8 cellular contexts compared by ENCODE assay signal in genomic region chr6:34887753-34888440, GRCh38. TPM values are rescaled to one million over a fixed set of nuclear protein-coding genes. Genes with fewer than 3 reads are reported as not detected.
DNase-seq lines count a peak whose midpoint lies in the region; ATAC-seq and TF ChIP-seq lines count a peak whose summit lies in the region.

TAF11 (minus strand) TSS chr6:34888042; CDS start chr6:34887957, 85 bp downstream.

- TF ChIP-seq POLR2A in gastroesophageal sphincter (IDR thresholded peaks at IDR 0.05): peak; percentile 74 to 80

- WGBS in gastroesophageal sphincter (ENCODE audit: low coverage in 1 of 2), 2 donors: 0% methylated on average over 18 to 28 of the region's 40 CpGs

- H3K9me3 ChIP-seq in gastroesophageal sphincter: no peaks in the 10 kb centered on the region
- H3K9me3 ChIP-seq in neutrophil: no peaks in the 10 kb centered on the region

- no peak for TF ChIP-seq CTCF in gastroesophageal sphincter (IDR thresholded peaks at IDR 0.05)
- TF ChIP-seq CTCF in neutrophil (IDR thresholded peaks at IDR 0.05): no peak
- no peak for TF ChIP-seq CTCF in subcutaneous adipose tissue (IDR thresholded peaks at IDR 0.05; ENCODE audit: low read depth)

- DNase-seq in GM03348 (ENCODE audit: low spot score) (peak; percentile 93), NCI-H1092 treated with DMSO at 0.1 percent for 48 hours (lab: John Stamatoyannopoulos, UW) (peak; percentile 82)
- DNase-seq in activated naive CD4-positive, alpha-beta T cell treated with anti-CD3 and anti-CD28 coated beads, Interleukin-2, amount 50 U/mL, for 16 hours: peak; percentile 89

- TF ChIP-seq EP300 in gastroesophageal sphincter (IDR thresholded peaks at IDR 0.05): no peak

- H3K4me3 ChIP-seq in gastroesophageal sphincter: peak within 1 kb of the TSS; percentile 94 to 99
- peak within 1 kb of the TSS; percentile 75 to 97 for H3K4me3 ChIP-seq in neutrophil (ENCODE audit: low read depth in 1 of 2, low read length in 1 of 2)

- ATAC-seq in HG02588 (IDR thresholded peaks at IDR 0.05; ENCODE audit: unreplicated experiment) (peak; percentile 73), SK-N-SH treated with all-trans-retinoic acid at 6 μM for 48 hours (peak; percentile 94), gastroesophageal sphincter (peak; percentile 94)

- H3K27me3 ChIP-seq in gastroesophageal sphincter (no peaks in the 10 kb centered on the region), neutrophil (no peaks in the 10 kb centered on the region)

- H3K4me1 ChIP-seq in gastroesophageal sphincter (peaks cover 8 to 46% (median 23%) of the 10 kb centered on the region in 3 donors), neutrophil (ENCODE audit: control insufficient read depth in 1 of 2, insufficient read depth in 1 of 2, low read depth in 1 of 2, low read length in 1 of 2) (peaks cover 42 to 52% of the 10 kb centered on the region in 2 experiments)

- H3K36me3 ChIP-seq in gastroesophageal sphincter (peaks cover 0 to 5% of the 10 kb centered on the region in 2 donors), neutrophil (no peaks in the 10 kb centered on the region)

- peak within 1 kb of the TSS; percentile 83 to 94 (median 90) for H3K27ac ChIP-seq in gastroesophageal sphincter
- peak within 1 kb of the TSS; percentile 88 for H3K27ac ChIP-seq in neutrophil

TF ChIP-seq in SK-N-SH treated with all-trans-retinoic acid at 6 μM for 48 hours, 23 proteins besides CTCF, POLR2A, EP300 and RAD21:
- TF ChIP-seq ZFP30 (CRISPR knock-in tag; IDR thresholded peaks at IDR 0.05) (no peak), ISL1 (CRISPR knock-in tag; IDR thresholded peaks at IDR 0.05) (no peak), ZC3H10 (CRISPR knock-in tag; IDR thresholded peaks at IDR 0.05) (no peak), ESRRG (CRISPR knock-in tag; IDR thresholded peaks at IDR 0.05) (no peak), ZNF70 (CRISPR knock-in tag; IDR thresholded peaks at IDR 0.05) (peak; percentile 27; the same call in 1 of the 2 replicates), PATZ1 (CRISPR knock-in tag; IDR thresholded peaks at IDR 0.05; ENCODE audit: borderline replicate concordance) (no peak)

RNA-seq across cellular contexts. Expression of gene TAF11, which starts in this region (rescaled TPM):
- total RNA-seq in gastroesophageal sphincter (10 to 100 TPM; 20.9 to 25.6 (median 23.2) TPM), subcutaneous adipose tissue (10 to 100 TPM; 12.2 to 18.5 (median 18.2) TPM)

Comparison
In these comparisons a context has a peak if more than half of its experiments do, and no peak if none do; other contexts are left out.
1. Peak in every context shown above with its lines: DNase-seq, ATAC-seq, H3K4me3 ChIP-seq and H3K27ac ChIP-seq.